9 cellular contexts compared by ENCODE assay signal in genomic region chr1:19676438-19676922, GRCh38. TPM values are rescaled to one million over a fixed set of nuclear protein-coding genes. Genes with fewer than 3 reads are reported as not detected.
DNase-seq lines count a peak whose midpoint lies in the region; ATAC-seq and TF ChIP-seq lines count a peak whose summit lies in the region.
"Had no signal": no experiment of that assay in that cellular context is flagged by ENCODE, and none has a peak within 500 bp of the region (broad histone marks: within the 10 kb centered on the region; RNA-seq: fewer than 3 reads in every experiment).

No MANE protein-coding gene starts in this region.

- no peaks in the 10 kb centered on the region for H3K36me3 ChIP-seq in H7 (replicated peaks; ENCODE audit: control insufficient read depth, insufficient read depth, low read length)

- peaks cover 8% of the 10 kb centered on the region; the same call in 1 of the 2 replicates for H3K27me3 ChIP-seq in H7 (ENCODE audit: control insufficient read depth, insufficient read depth, low read length)

- no peak overlapping the region for H3K27ac ChIP-seq in RWPE1
- H3K27ac ChIP-seq: HL-60 had no signal

- no peak for ATAC-seq in HG03135 (IDR thresholded peaks at IDR 0.05; ENCODE audit: unreplicated experiment)
- ATAC-seq in activated CD4-positive, CD25-positive, alpha-beta regulatory T cell treated with anti-CD3 and anti-CD28 coated beads, Interleukin-2, amount 50 U/mL, for 24 hours = no peak

- CTCF ChIA-PET in RWPE1 (lab: Yijun Ruan, JAX) = interaction anchor here (0.5 to 0.6 kb wide), 2 partner anchors 22 to 193 kb away, joined by 3 to 4 read pairs; no protein-coding TSS in a partner anchor

- POLR2A ChIA-PET in RWPE1 (lab: Yijun Ruan, JAX; ENCODE audit: low non-redundant PET) = interaction anchor here (0.6 kb wide), 1 partner anchor 346 kb away, joined by 3 read pairs; no protein-coding TSS in a partner anchor

- TF ChIP-seq CTCF in RWPE1 (conservative IDR thresholded peaks at IDR 0.05; ENCODE audit: low read depth) (no peak), foreskin fibroblast (IDR thresholded peaks at IDR 0.05; ENCODE audit: low read depth, low read length) (no peak)

- DNase-seq in H7 = peak; percentile 97
- DNase-seq in RWPE1 (ENCODE audit: low spot score) = peak; percentile 70
- DNase-seq in foreskin fibroblast = peak; percentile 39 to 81
- peak; percentile 65 for DNase-seq in putamen (ENCODE audit: low spot score)
- no peak for DNase-seq in AML-193 (lab: John Stamatoyannopoulos, UW)
- no peak for DNase-seq in inferior parietal cortex (ENCODE audit: extremely low spot score)

- H3K4me3 ChIP-seq in H7 (ENCODE audit: insufficient read depth, low read depth, low read length) (no peak overlapping the region), foreskin fibroblast (ENCODE audit: low read depth in 1 of 2, low read length in 2 of 2) (no peak overlapping the region)

RNA-seq across cellular contexts. Expression of gene HTR6, which starts 11.8 kb away (rescaled TPM):
- total RNA-seq in H7 (2014; rRNA removed; shearing (Covaris generic)) = 0.45 and 1.9 TPM in 2 replicates

RNA-seq across cellular contexts. Expression of gene NBL1, which starts 32.4 kb away (rescaled TPM):
- total RNA-seq in H7 (2014; rRNA removed; shearing (Covaris generic)) = 26.9 and 47.4 TPM in 2 replicates

Comparison
In these comparisons a context has a peak if more than half of its experiments do, and no peak if none do; other contexts are left out.
1. DNase-seq: peak in H7 (single experiment), RWPE1 (single experiment), foreskin fibroblast (2 of 2) and putamen (single experiment); none in AML-193 (0 of 2) and inferior parietal cortex (single experiment).